15 cellular contexts compared by ENCODE assay signal in genomic region chr5:111282798-111283197, GRCh38. TPM values are rescaled to one million over a fixed set of nuclear protein-coding genes. Genes with fewer than 3 reads are reported as not detected.
A peak's percentile ranks its signal among the peaks of the same experiment; 100 is the strongest.
DNase-seq lines count a peak whose midpoint lies in the region; ATAC-seq, FAIRE-seq and TF ChIP-seq lines count a peak whose summit lies in the region.
"Had no signal": no experiment of that assay in that cellular context is flagged by ENCODE, and none has a peak within 500 bp of the region (broad histone marks: within the 10 kb centered on the region; RNA-seq: fewer than 3 reads in every experiment).

No MANE protein-coding gene starts in this region.

- no peak for ATAC-seq in CD8-positive, alpha-beta T cell
- no peak for ATAC-seq in HG03097 (IDR thresholded peaks at IDR 0.05; ENCODE audit: low FRiP score, unreplicated experiment)
- ATAC-seq: GM12878 had no signal

- H3K4me1 ChIP-seq in CD8-positive, alpha-beta T cell (ENCODE audit: insufficient read depth, low read length), result peaks cover 48% of the 10 kb centered on the region
- H3K4me1 ChIP-seq: HAP-1 had no signal

- TF ChIP-seq POLR2A in GM12892 (IDR thresholded peaks at IDR 0.05; ENCODE audit: low read depth, low read length), result no peak

- POLR2A ChIA-PET in CD8-positive, alpha-beta T cell (lab: Charles Lee), result interaction anchor here (0.8 kb wide), 1 partner anchor 126 kb away, joined by 3 read pairs; no protein-coding TSS in a partner anchor

- H3K9me3 ChIP-seq in CD8-positive, alpha-beta T cell (ENCODE audit: low read length), result no peaks in the 10 kb centered on the region
- H3K9me3 ChIP-seq: HAP-1 had no signal

- FAIRE-seq in GM12892 (lab: Jason Lieb, UNC), result peak; percentile 42
- FAIRE-seq: GM12878, H54 had no signal

- no peaks in the 10 kb centered on the region for H3K27me3 ChIP-seq in CD8-positive, alpha-beta T cell (ENCODE audit: insufficient read depth, low read length)

- peaks cover 81% of the 10 kb centered on the region for H3K4me1 Mint-ChIP-seq in CD8-positive, alpha-beta T cell (ENCODE audit: low read depth)

- no peak overlapping the region for H3K4me3 ChIP-seq in CD8-positive, alpha-beta T cell (ENCODE audit: low read depth, low read length)
- H3K4me3 ChIP-seq: GM12878, HAP-1 had no signal

- peaks cover 5% of the 10 kb centered on the region for H3K36me3 Mint-ChIP-seq in CD8-positive, alpha-beta T cell

- CTCF ChIA-PET in CD8-positive, alpha-beta T cell (lab: Charles Lee), result interaction anchor here (7.4 kb wide), 1 partner anchor 122 kb away, joined by 203 read pairs; no protein-coding TSS in a partner anchor

- H3K36me3 ChIP-seq in CD8-positive, alpha-beta T cell (ENCODE audit: insufficient read depth, low read length), result no peaks in the 10 kb centered on the region
- H3K36me3 ChIP-seq: HAP-1 had no signal

- H3K27me3 Mint-ChIP-seq in CD8-positive, alpha-beta T cell (ENCODE audit: low read depth), result no peaks in the 10 kb centered on the region
- H3K27me3 Mint-ChIP-seq: CD8-positive, alpha-beta memory T cell had no signal

- intact Hi-C loops in CD8-positive, alpha-beta T cell (cut with DNase I, micrococcal nuclease), result loop anchor here in 1 of 2 experiments (5.0 to 10.0 kb wide), 2 partner anchors 528 to 865 kb away; no protein-coding TSS in a partner anchor

- H3K4me3 Mint-ChIP-seq in CD8-positive, alpha-beta T cell, result no peak overlapping the region
- H3K4me3 Mint-ChIP-seq: CD8-positive, alpha-beta memory T cell had no signal

- no peaks in the 10 kb centered on the region for H3K9me3 Mint-ChIP-seq in CD8-positive, alpha-beta T cell
- H3K9me3 Mint-ChIP-seq: CD8-positive, alpha-beta memory T cell had no signal

- peak overlapping the region; percentile 38 for H3K27ac Mint-ChIP-seq in CD8-positive, alpha-beta T cell

- TF ChIP-seq CTCF in CD8-positive, alpha-beta T cell (IDR thresholded peaks at IDR 0.05), result no peak

- H3K27ac ChIP-seq in CD8-positive, alpha-beta T cell (ENCODE audit: low read depth, low read length), result no peak overlapping the region

- no peak for DNase-seq in CD8-positive, alpha-beta T cell
- DNase-seq in GM12892 (ENCODE audit: insufficient read length) (no peak), NCI-H69 (lab: John Stamatoyannopoulos, UW) (peak; percentile 21), mucosa of gallbladder (ENCODE audit: low spot score) (no peak), MV-4-11 (lab: John Stamatoyannopoulos, UW) (no peak)
- DNase-seq: CD8-positive, alpha-beta memory T cell; DMS 273 treated with DMSO at 0.1 percent for 48 hours; DMS79; EL; GDM1; GOT3 had no signal

RNA-seq across cellular contexts. Expression of gene CAMK4, which starts 58.6 kb away (rescaled TPM):
- 100 to 1,000 TPM; 165 to 168 TPM for total RNA-seq in CD8-positive, alpha-beta T cell
- polyA plus RNA-seq in GM12892 (2012; ENCODE audit: missing spikeins), result 34.9 TPM
- total RNA-seq in mucosa of gallbladder, result 5.0 TPM

Comparison
In these comparisons a context has a peak if more than half of its experiments do, and no peak if none do; other contexts are left out.
1. RNA of gene CAMK4, which starts 58.6 kb away (total RNA-seq): 165 to 168 TPM in CD8-positive, alpha-beta T cell; 5.0 TPM in mucosa of gallbladder (single experiment); every median in the first group is over 10 times any median in the second.